Comparison of ENCODE assay signal across 17 cellular contexts in genomic region chr2:190964170-190964795, GRCh38. TPM values are rescaled to one million over a fixed set of nuclear protein-coding genes. Genes with fewer than 3 reads are reported as not detected.
A peak's percentile ranks its signal among the peaks of the same experiment; 100 is the strongest.
DNase-seq lines count a peak whose midpoint lies in the region; ATAC-seq and TF ChIP-seq lines count a peak whose summit lies in the region.
"Had no signal": no experiment of that assay in that cellular context is flagged by ENCODE, and none has a peak within 500 bp of the region (broad histone marks: within the 10 kb centered on the region; RNA-seq: fewer than 3 reads in every experiment).

No MANE protein-coding gene starts in this region.

- H3K27ac ChIP-seq in MM.1S (ENCODE audit: low read length), result no peak overlapping the region
- H3K27ac ChIP-seq in gastroesophageal sphincter, result no peak overlapping the region
- H3K27ac ChIP-seq: 22Rv1, psoas muscle, SJCRH30 had no signal

- no peak overlapping the region for H3K4me3 Mint-ChIP-seq in dendritic cell treated with granulocyte-macrophage colony-stimulating factor and Interleukin-4, amounts not matched to agents 40 ng/mL and 50 ng/mL, for 4 days
- H3K4me3 Mint-ChIP-seq in stimulated activated effector memory CD8-positive, alpha-beta T cell treated with anti-CD3 and anti-CD28 coated beads, Interleukin-12 subunit alpha, Interleukin-12 subunit beta, amount 100 ng/mL, for 72 hours, result peak overlapping the region; percentile 23
- H3K4me3 Mint-ChIP-seq: WTC11 had no signal

- no peaks in the 10 kb centered on the region for H3K36me3 ChIP-seq in MM.1S (replicated peaks; ENCODE audit: insufficient read depth, low read length)
- peaks cover 1 to 86% of the 10 kb centered on the region in 2 donors for H3K36me3 ChIP-seq in gastroesophageal sphincter

- intact Hi-C loops in dendritic cell treated with granulocyte-macrophage colony-stimulating factor and Interleukin-4, amounts not matched to agents 40 ng/mL and 50 ng/mL, for 4 days (cut with micrococcal nuclease), result no loop called here
- intact Hi-C loops in left cardiac atrium (cut with DNase I), result loop anchor here in 1 of 2 donors (10.0 kb wide), 1 partner anchor 109 kb away; no protein-coding TSS in a partner anchor

- H3F3A ChIP-seq in MM.1S (ENCODE audit: insufficient read depth, low read length), result no peaks in the 10 kb centered on the region

- H3K4me1 ChIP-seq in MM.1S (ENCODE audit: low read length) (peaks cover 13% of the 10 kb centered on the region), gastroesophageal sphincter (no peaks in the 10 kb centered on the region)
- H3K4me1 ChIP-seq: SJCRH30 had no signal

- no peaks in the 10 kb centered on the region for H3K27me3 ChIP-seq in MM.1S (replicated peaks; ENCODE audit: insufficient read depth, low read length)
- no peaks in the 10 kb centered on the region for H3K27me3 ChIP-seq in gastroesophageal sphincter
- H3K27me3 ChIP-seq: adrenal gland, SJCRH30 had no signal

- peak overlapping the region; percentile 46; the same call in 1 of the 2 replicates for H2AFZ ChIP-seq in MM.1S (ENCODE audit: low read length)

- H4K20me1 ChIP-seq in MM.1S (ENCODE audit: insufficient read depth, low read length), result no peaks in the 10 kb centered on the region

- in situ Hi-C loops in G401 (cut with HindIII; ENCODE audit: low sequenced_read_pairs), result no loop called here

- TF ChIP-seq POLR2A in gastroesophageal sphincter (IDR thresholded peaks at IDR 0.05), result no peak

- peaks cover 83% of the 10 kb centered on the region for H3K36me3 Mint-ChIP-seq in dendritic cell treated with granulocyte-macrophage colony-stimulating factor and Interleukin-4, amounts not matched to agents 40 ng/mL and 50 ng/mL, for 4 days (ENCODE audit: low read depth)
- H3K36me3 Mint-ChIP-seq in stimulated activated effector memory CD8-positive, alpha-beta T cell treated with anti-CD3 and anti-CD28 coated beads, Interleukin-12 subunit alpha, Interleukin-12 subunit beta, amount 100 ng/mL, for 72 hours, result peaks cover 93% of the 10 kb centered on the region

- H3K4me2 ChIP-seq in MM.1S (ENCODE audit: low read depth, low read length), result peak overlapping the region; percentile 68

- no peak for DNase-seq in activated CD4-positive, CD25-positive, alpha-beta regulatory T cell treated with anti-CD3 and anti-CD28 coated beads, Interleukin-2, amount 50 U/mL, for 72 hours
- DNase-seq in MM.1S, result peak; percentile 65
- no peak for DNase-seq in stimulated activated effector memory CD8-positive, alpha-beta T cell treated with anti-CD3 and anti-CD28 coated beads, Interleukin-12 subunit alpha, Interleukin-12 subunit beta, amount 100 ng/mL, for 72 hours (ENCODE audit: low spot score in 2 of 2)
- no peak for DNase-seq in G401 (ENCODE audit: low spot score)
- no peak for DNase-seq in left cardiac atrium
- DNase-seq: adrenal gland; glutamatergic neuron; NCI-H1417; psoas muscle; SJCRH30; stimulated activated CD4-positive, alpha-beta T cell treated with anti-CD3 and anti-CD28 coated beads, Interleukin-4, amount 100 ng/mL, for 1 hour had no signal

- H3K9me2 ChIP-seq in MM.1S (replicated peaks; ENCODE audit: insufficient read depth, low read length), result no peaks in the 10 kb centered on the region

- H3K9me3 ChIP-seq in MM.1S (replicated peaks; ENCODE audit: insufficient read depth, low read length), result no peaks in the 10 kb centered on the region
- no peaks in the 10 kb centered on the region for H3K9me3 ChIP-seq in gastroesophageal sphincter
- H3K9me3 ChIP-seq: adrenal gland, psoas muscle, SJCRH30 had no signal

- peak overlapping the region; percentile 21 for H3K27ac Mint-ChIP-seq in dendritic cell treated with granulocyte-macrophage colony-stimulating factor and Interleukin-4, amounts not matched to agents 40 ng/mL and 50 ng/mL, for 4 days
- peak overlapping the region; percentile 69 for H3K27ac Mint-ChIP-seq in stimulated activated effector memory CD8-positive, alpha-beta T cell treated with anti-CD3 and anti-CD28 coated beads, Interleukin-12 subunit alpha, Interleukin-12 subunit beta, amount 100 ng/mL, for 72 hours
- H3K27ac Mint-ChIP-seq: WTC11 had no signal

- H3K79me2 ChIP-seq in MM.1S (ENCODE audit: low read length), result no peaks in the 10 kb centered on the region

- TF ChIP-seq EP300 in gastroesophageal sphincter (IDR thresholded peaks at IDR 0.05), result no peak

- no peaks in the 10 kb centered on the region for H3K27me3 Mint-ChIP-seq in dendritic cell treated with granulocyte-macrophage colony-stimulating factor and Interleukin-4, amounts not matched to agents 40 ng/mL and 50 ng/mL, for 4 days

- 49 to 84% methylated on average over 3 to 5 of the region's 6 CpGs for WGBS in gastroesophageal sphincter (ENCODE audit: low coverage in 1 of 2), 2 donors

- H3K4me1 Mint-ChIP-seq in dendritic cell treated with granulocyte-macrophage colony-stimulating factor and Interleukin-4, amounts not matched to agents 40 ng/mL and 50 ng/mL, for 4 days (ENCODE audit: low read depth), result peaks cover 8% of the 10 kb centered on the region
- peaks cover 15% of the 10 kb centered on the region for H3K4me1 Mint-ChIP-seq in stimulated activated effector memory CD8-positive, alpha-beta T cell treated with anti-CD3 and anti-CD28 coated beads, Interleukin-12 subunit alpha, Interleukin-12 subunit beta, amount 100 ng/mL, for 72 hours
- H3K4me1 Mint-ChIP-seq: WTC11 had no signal

- H3K9ac ChIP-seq in MM.1S (ENCODE audit: low read length), result no peak overlapping the region; the same call in 1 of the 2 replicates

- TF ChIP-seq CTCF in MM.1S (IDR thresholded peaks at IDR 0.05; ENCODE audit: low read length) (no peak), gastroesophageal sphincter (IDR thresholded peaks at IDR 0.05) (no peak)

- H3K4me3 ChIP-seq in MM.1S (ENCODE audit: low read length), result no peak overlapping the region
- H3K4me3 ChIP-seq in gastroesophageal sphincter, result no peak overlapping the region
- H3K4me3 ChIP-seq: adrenal gland, lung, psoas muscle, SJCRH30 had no signal

- H3K9me3 Mint-ChIP-seq in dendritic cell treated with granulocyte-macrophage colony-stimulating factor and Interleukin-4, amounts not matched to agents 40 ng/mL and 50 ng/mL, for 4 days, result no peaks in the 10 kb centered on the region
- H3K9me3 Mint-ChIP-seq in stimulated activated effector memory CD8-positive, alpha-beta T cell treated with anti-CD3 and anti-CD28 coated beads, Interleukin-12 subunit alpha, Interleukin-12 subunit beta, amount 100 ng/mL, for 72 hours, result no peaks in the 10 kb centered on the region
- H3K9me3 Mint-ChIP-seq: WTC11 had no signal

- ATAC-seq in activated CD4-positive, CD25-positive, alpha-beta regulatory T cell treated with anti-CD3 and anti-CD28 coated beads, Interleukin-2, amount 50 U/mL, for 24 hours, result peak; percentile 33 to 36
- peak; percentile 54 for ATAC-seq in stimulated activated effector memory CD8-positive, alpha-beta T cell treated with anti-CD3 and anti-CD28 coated beads, Interleukin-12 subunit alpha, Interleukin-12 subunit beta, amount 100 ng/mL, for 72 hours
- ATAC-seq in gastroesophageal sphincter (no peak), left cardiac atrium (no peak)
- ATAC-seq: psoas muscle, WTC11 had no signal

RNA-seq across cellular contexts. Expression of gene STAT1, which starts 49.7 kb away (rescaled TPM):
- total RNA-seq in gastroesophageal sphincter (10 to 100 TPM; 47.0 to 59.9 (median 53.5) TPM), left cardiac atrium (10 to 100 TPM; 37.3 to 76.7 TPM)
- total RNA-seq in G401 (2014; rRNA removed; shearing (Covaris generic)), result 37.8 and 39.3 TPM in 2 replicates

Comparison
In these comparisons a context has a peak if more than half of its experiments do, and no peak if none do; other contexts are left out.
1. ATAC-seq: peak in activated CD4-positive, CD25-positive, alpha-beta regulatory T cell treated with anti-CD3 and anti-CD28 coated beads, Interleukin-2, amount 50 U/mL, for 24 hours (2 of 2) and stimulated activated effector memory CD8-positive, alpha-beta T cell treated with anti-CD3 and anti-CD28 coated beads, Interleukin-12 subunit alpha, Interleukin-12 subunit beta, amount 100 ng/mL, for 72 hours (single experiment); none in gastroesophageal sphincter (single experiment) and left cardiac atrium (0 of 2).